ENCODE assay signal across 9 cellular contexts in genomic region chr14:69818760-69819191, GRCh38. TPM values are rescaled to one million over a fixed set of nuclear protein-coding genes. Genes with fewer than 3 reads are reported as not detected.
DNase-seq lines count a peak whose midpoint lies in the region; ATAC-seq and TF ChIP-seq lines count a peak whose summit lies in the region.
"Had no signal": no experiment of that assay in that cellular context is flagged by ENCODE, and none has a peak within 500 bp of the region (broad histone marks: within the 10 kb centered on the region; RNA-seq: fewer than 3 reads in every experiment).

No MANE protein-coding gene starts in this region.

- peaks cover 5% of the 10 kb centered on the region for H3K4me1 Mint-ChIP-seq in activated T-helper 1 cell treated with anti-CD3 and anti-CD28 coated beads, Interleukin-12 subunit alpha, Interleukin-12 subunit beta, Interleukin-2, Interleukin-4 antibody, amounts not matched to agents 30 ng/mL and 10 ng/mL and 1 ng/mL, durations not matched to agents 14 hours and 24 hours and 36 hours (ENCODE audit: low read depth)
- peaks cover 4% of the 10 kb centered on the region for H3K4me1 Mint-ChIP-seq in type B pancreatic cell (ENCODE audit: unreplicated experiment)

- CTCF ChIA-PET in Panc1 (lab: Charles Lee) = interaction anchor here (0.7 to 2.3 kb wide), 5 partner anchors 153 to 1014 kb away, joined by 3 to 15 read pairs (median 6); no protein-coding TSS in a partner anchor

- intact Hi-C loops in Panc1 (cut with micrococcal nuclease; ENCODE audit: unreplicated experiment) = loop anchor here (1.0 to 10.0 kb wide), 2 partner anchors 210 to 496 kb away; no protein-coding TSS in a partner anchor
- intact Hi-C loops in activated T-helper 1 cell treated with anti-CD3 and anti-CD28 coated beads, Interleukin-12 subunit alpha, Interleukin-12 subunit beta, Interleukin-2, Interleukin-4 antibody, amounts not matched to agents 30 ng/mL and 10 ng/mL and 1 ng/mL, durations not matched to agents 14 hours and 24 hours and 36 hours (cut with micrococcal nuclease) = loop anchor here (1.0 to 10.0 kb wide), 2 partner anchors 209 to 766 kb away; no protein-coding TSS in a partner anchor

- H2AK5ac ChIP-seq in neuronal stem cell (ENCODE audit: low read depth, low read length) = no peak overlapping the region

- H3K27ac Mint-ChIP-seq in activated T-helper 1 cell treated with anti-CD3 and anti-CD28 coated beads, Interleukin-12 subunit alpha, Interleukin-12 subunit beta, Interleukin-2, Interleukin-4 antibody, amounts not matched to agents 30 ng/mL and 10 ng/mL and 1 ng/mL, durations not matched to agents 14 hours and 24 hours and 36 hours = no peak overlapping the region
- no peak overlapping the region for H3K27ac Mint-ChIP-seq in type B pancreatic cell
- H3K27ac Mint-ChIP-seq: activated naive CD8-positive, alpha-beta T cell had no signal

- WGBS in neuronal stem cell (ENCODE audit: extremely low coverage in 2 of 2, insufficient read length in 2 of 2, insufficient replicate concordance in 1 of 2), 2 donors = no CpG with 5 or more reads among the region's 11 CpGs

- no peak overlapping the region for H3K27ac ChIP-seq in Panc1 (ENCODE audit: low read length)
- H3K27ac ChIP-seq in neuronal stem cell (replicated peaks; ENCODE audit: low read length) = no peak overlapping the region

- no peak overlapping the region for H3K4me2 ChIP-seq in neuronal stem cell (ENCODE audit: insufficient read depth, low read length, poor library complexity, severe bottlenecking)

- H3K18ac ChIP-seq in neuronal stem cell (ENCODE audit: low read length) = no peak overlapping the region

- H3K27me3 ChIP-seq in Panc1 (ENCODE audit: control insufficient read depth, insufficient read depth, low read length) = no peaks in the 10 kb centered on the region
- H3K27me3 ChIP-seq in neuronal stem cell (ENCODE audit: control insufficient read depth in 3 of 3, insufficient read depth in 3 of 3, low read depth in 1 of 3, low read length in 3 of 3) = peaks cover 0 to 11% (median 0%) of the 10 kb centered on the region in 3 experiments

- no peaks in the 10 kb centered on the region for H3K9me3 Mint-ChIP-seq in activated T-helper 1 cell treated with anti-CD3 and anti-CD28 coated beads, Interleukin-12 subunit alpha, Interleukin-12 subunit beta, Interleukin-2, Interleukin-4 antibody, amounts not matched to agents 30 ng/mL and 10 ng/mL and 1 ng/mL, durations not matched to agents 14 hours and 24 hours and 36 hours
- H3K9me3 Mint-ChIP-seq in type B pancreatic cell = no peaks in the 10 kb centered on the region

- H3K9me3 ChIP-seq in Panc1 (ENCODE audit: control insufficient read depth, insufficient read depth, low read depth, low read length) (no peaks in the 10 kb centered on the region), neuronal stem cell (replicated peaks in 1 of 2; ENCODE audit: control insufficient read depth in 2 of 2, insufficient read depth in 1 of 2, low read depth in 1 of 2, low read length in 2 of 2) (peaks cover 0 to 2% of the 10 kb centered on the region in 2 donors)

- ATAC-seq in Panc1 (peak; percentile 92), HG03521 (IDR thresholded peaks at IDR 0.05; ENCODE audit: unreplicated experiment) (no peak)

- no peak overlapping the region for H2BK12ac ChIP-seq in neuronal stem cell (ENCODE audit: low read length)

- H4K91ac ChIP-seq in neuronal stem cell (ENCODE audit: low read depth, low read length, poor library complexity) = no peak overlapping the region

- peak; percentile 81 for TF ChIP-seq CTCF in Panc1 (IDR thresholded peaks at IDR 0.05)
- TF ChIP-seq CTCF in fibroblast of villous mesenchyme (IDR thresholded peaks at IDR 0.05; ENCODE audit: insufficient read depth, low read depth, low read length) = peak; percentile 83
- TF ChIP-seq CTCF in type B pancreatic cell (conservative IDR thresholded peaks at IDR 0.05) = peak; percentile 94

- no peak overlapping the region for H3K4me3 ChIP-seq in Jurkat, Clone E6-1 (ENCODE audit: low read length)
- H3K4me3 ChIP-seq in Panc1 (ENCODE audit: low read depth in 2 of 2, low read length in 2 of 2) (no peak overlapping the region), fibroblast of villous mesenchyme (ENCODE audit: low read depth, low read length) (no peak overlapping the region), neuronal stem cell (ENCODE audit: low read length in 2 of 2) (no peak overlapping the region)

- no peak overlapping the region for H3K4me3 Mint-ChIP-seq in activated T-helper 1 cell treated with anti-CD3 and anti-CD28 coated beads, Interleukin-12 subunit alpha, Interleukin-12 subunit beta, Interleukin-2, Interleukin-4 antibody, amounts not matched to agents 30 ng/mL and 10 ng/mL and 1 ng/mL, durations not matched to agents 14 hours and 24 hours and 36 hours
- H3K4me3 Mint-ChIP-seq in type B pancreatic cell = no peak overlapping the region
- H3K4me3 Mint-ChIP-seq: activated naive CD8-positive, alpha-beta T cell had no signal

- in situ Hi-C loops in Panc1 (cut with HindIII; ENCODE audit: low pct_unique_long_range_greater_than_20kb, low sequenced_read_pairs) = no loop called here

- peaks cover 8% of the 10 kb centered on the region for H3K27me3 Mint-ChIP-seq in activated T-helper 1 cell treated with anti-CD3 and anti-CD28 coated beads, Interleukin-12 subunit alpha, Interleukin-12 subunit beta, Interleukin-2, Interleukin-4 antibody, amounts not matched to agents 30 ng/mL and 10 ng/mL and 1 ng/mL, durations not matched to agents 14 hours and 24 hours and 36 hours (ENCODE audit: insufficient read depth)
- H3K27me3 Mint-ChIP-seq in type B pancreatic cell = peaks cover 4% of the 10 kb centered on the region

- no peaks in the 10 kb centered on the region for H3K4me1 ChIP-seq in Panc1 (ENCODE audit: control insufficient read depth, insufficient read depth, low read length)
- peaks cover 2 to 5% of the 10 kb centered on the region in 2 donors for H3K4me1 ChIP-seq in neuronal stem cell (ENCODE audit: control insufficient read depth in 2 of 2, insufficient read depth in 1 of 2, low read depth in 1 of 2, low read length in 2 of 2)

- POLR2A ChIA-PET in Panc1 (lab: Charles Lee) = no interaction called here

- BruUV-seq in Panc1 (replicated peaks; lab: Mats Ljungman, UMichigan) = no TSS peak

- no peaks in the 10 kb centered on the region for H3K36me3 ChIP-seq in Panc1 (ENCODE audit: control insufficient read depth, insufficient read depth, low read length)
- H3K36me3 ChIP-seq in neuronal stem cell (replicated peaks in 1 of 2; ENCODE audit: control insufficient read depth in 2 of 2, insufficient read depth in 2 of 2, low read length in 2 of 2) = no peaks in the 10 kb centered on the region

- H2AFZ ChIP-seq in neuronal stem cell (ENCODE audit: low read length) = peak overlapping the region; percentile 66

- no peak overlapping the region for H2BK5ac ChIP-seq in neuronal stem cell (ENCODE audit: low read length)

- no peak overlapping the region for H2BK15ac ChIP-seq in neuronal stem cell (ENCODE audit: low read length)

- no peak overlapping the region for H3K14ac ChIP-seq in neuronal stem cell (ENCODE audit: low read length)

- peak; percentile 57 for DNase-seq in DMS153 (lab: John Stamatoyannopoulos, UW)
- peak; percentile 73 for DNase-seq in Jurkat, Clone E6-1 (ENCODE audit: low read depth, low spot score)
- peak; percentile 70 for DNase-seq in Panc1 (ENCODE audit: low read depth, low spot score)
- peak; percentile 53 for DNase-seq in activated T-helper 1 cell treated with anti-CD3 and anti-CD28 coated beads, Interleukin-12 subunit alpha, Interleukin-12 subunit beta, Interleukin-2, Interleukin-4 antibody, amounts not matched to agents 30 ng/mL and 10 ng/mL and 1 ng/mL, durations not matched to agents 14 hours and 24 hours and 36 hours (ENCODE audit: low spot score)
- peak; percentile 64 for DNase-seq in fibroblast of villous mesenchyme (ENCODE audit: low read depth)
- peak; percentile 87 for DNase-seq in neuronal stem cell (ENCODE audit: low spot score)
- no peak for DNase-seq in type B pancreatic cell (ENCODE audit: extremely low spot score, unreplicated experiment)

- H3K36me3 Mint-ChIP-seq in activated T-helper 1 cell treated with anti-CD3 and anti-CD28 coated beads, Interleukin-12 subunit alpha, Interleukin-12 subunit beta, Interleukin-2, Interleukin-4 antibody, amounts not matched to agents 30 ng/mL and 10 ng/mL and 1 ng/mL, durations not matched to agents 14 hours and 24 hours and 36 hours (ENCODE audit: low read depth) = no peaks in the 10 kb centered on the region
- no peaks in the 10 kb centered on the region for H3K36me3 Mint-ChIP-seq in type B pancreatic cell
- H3K36me3 Mint-ChIP-seq: activated naive CD8-positive, alpha-beta T cell had no signal

- no peak overlapping the region for H3K4ac ChIP-seq in neuronal stem cell (ENCODE audit: low read length)

- H2BK120ac ChIP-seq in neuronal stem cell (ENCODE audit: low read depth, low read length) = no peak overlapping the region

- no peak overlapping the region for H3K23ac ChIP-seq in neuronal stem cell (ENCODE audit: low read depth, low read length, poor library complexity)

- H3K9ac ChIP-seq in neuronal stem cell (ENCODE audit: low read depth, low read length, poor library complexity) = no peak overlapping the region

- H4K8ac ChIP-seq in neuronal stem cell (ENCODE audit: low read depth, low read length) = no peak overlapping the region

- no peaks in the 10 kb centered on the region for H3K79me1 ChIP-seq in neuronal stem cell (ENCODE audit: low read depth, low read length)

RNA-seq across cellular contexts. Expression of gene SLC10A1, which starts 21.7 kb away (rescaled TPM):
- not detected for polyA plus RNA-seq in Jurkat, Clone E6-1 (2012; ENCODE audit: insufficient read depth, insufficient read length)
- total RNA-seq in Panc1 (2021; ENCODE audit: unreplicated experiment) (not detected), fibroblast of villous mesenchyme (not detected in 2 replicates), type B pancreatic cell (ENCODE audit: low replicate concordance) (not detected in 2 replicates)
- polyA plus RNA-seq in Panc1 (2012; ENCODE audit: insufficient read length) = not detected
- not detected in 2 replicates for total RNA-seq in activated T-helper 1 cell treated with anti-CD3 and anti-CD28 coated beads, Interleukin-12 subunit alpha, Interleukin-12 subunit beta, Interleukin-2, Interleukin-4 antibody, amounts not matched to agents 30 ng/mL and 10 ng/mL and 1 ng/mL, durations not matched to agents 14 hours and 24 hours and 36 hours
- not detected for polyA plus RNA-seq in neuronal stem cell (2013, experiment 1 of 2)
- not detected for polyA plus RNA-seq in neuronal stem cell (2013, experiment 2 of 2)

RNA-seq across cellular contexts. Expression of gene SRSF5, which starts 51.8 kb away (rescaled TPM):
- polyA plus RNA-seq in Jurkat, Clone E6-1 (2012; ENCODE audit: insufficient read depth, insufficient read length) = 486 TPM
- total RNA-seq in Panc1 (2021; ENCODE audit: unreplicated experiment) = 154 TPM
- polyA plus RNA-seq in Panc1 (2012; ENCODE audit: insufficient read length) = 164 TPM
- total RNA-seq in activated T-helper 1 cell treated with anti-CD3 and anti-CD28 coated beads, Interleukin-12 subunit alpha, Interleukin-12 subunit beta, Interleukin-2, Interleukin-4 antibody, amounts not matched to agents 30 ng/mL and 10 ng/mL and 1 ng/mL, durations not matched to agents 14 hours and 24 hours and 36 hours = 304 and 311 TPM in 2 replicates
- total RNA-seq in fibroblast of villous mesenchyme = 101 and 116 TPM in 2 replicates
- 359 TPM for polyA plus RNA-seq in neuronal stem cell (2013, experiment 1 of 2)
- polyA plus RNA-seq in neuronal stem cell (2013, experiment 2 of 2) = 362 TPM
- 388 and 417 TPM in 2 replicates for total RNA-seq in type B pancreatic cell (ENCODE audit: low replicate concordance)
